In the genomic region with DNA sequence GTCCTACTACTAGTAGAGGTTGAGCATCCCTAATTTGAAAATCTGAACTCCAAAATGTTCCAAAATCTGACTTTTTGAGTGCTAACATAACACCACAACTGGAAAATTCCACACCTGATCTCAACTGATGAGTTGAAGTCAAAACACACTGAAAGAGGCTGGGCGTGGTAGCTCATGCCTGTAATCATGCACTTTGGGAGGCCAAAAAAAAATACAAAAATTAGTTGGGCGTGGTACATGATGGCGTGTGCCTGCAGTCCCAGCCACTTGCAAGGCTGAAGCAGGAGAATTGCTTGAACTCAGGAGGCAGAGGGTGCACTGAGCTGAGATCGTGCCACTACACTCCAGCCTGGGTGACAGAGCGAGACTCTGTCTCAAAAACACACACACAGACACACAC, we compare ENCODE assay signal across 13 cellular contexts. TPM values are rescaled to one million over a fixed set of nuclear protein-coding genes. Genes with fewer than 3 reads are reported as not detected.
DNase-seq lines count a peak whose midpoint lies in the region; ATAC-seq and TF ChIP-seq lines count a peak whose summit lies in the region.
"Had no signal": no experiment of that assay in that cellular context is flagged by ENCODE, and none has a peak within 500 bp of the region (broad histone marks: within the 10 kb centered on the region; RNA-seq: fewer than 3 reads in every experiment).

No MANE protein-coding gene starts in this region.

- no peak overlapping the region for H4K91ac ChIP-seq in trophoblast cell (ENCODE audit: low read depth, low read length)

- H3K27ac Mint-ChIP-seq in activated CD4-positive, alpha-beta memory T cell treated with anti-CD3 and anti-CD28 coated beads for 36 hours = peak overlapping the region; percentile 38
- no peak overlapping the region for H3K27ac Mint-ChIP-seq in activated CD4-positive, alpha-beta memory T cell treated with anti-CD3 and anti-CD28 coated beads, Interleukin-2, amount 10 ng/mL, durations not matched to agents 7 days and 5 days
- H3K27ac Mint-ChIP-seq in CD4-positive, CD25-positive, alpha-beta regulatory T cell = peak overlapping the region in 2 of 3 donors; percentile 14 to 55
- peak overlapping the region; percentile 51 for H3K27ac Mint-ChIP-seq in activated B cell treated with CpG ODN at 0.5 μM for 24 hours

- H3K36me3 ChIP-seq in CD4-positive, CD25-positive, alpha-beta regulatory T cell (ENCODE audit: control insufficient read depth, insufficient read depth, low read length) = peaks cover 5% of the 10 kb centered on the region
- peaks cover 2 to 3% of the 10 kb centered on the region in 2 experiments for H3K36me3 ChIP-seq in trophoblast cell (ENCODE audit: control insufficient read depth in 1 of 2, insufficient read depth in 2 of 2, low read length in 2 of 2)

- ATAC-seq in CD4-positive, CD25-positive, alpha-beta regulatory T cell (ENCODE audit: low read depth in 2 of 2) = no peak
- ATAC-seq in activated B cell treated with CpG ODN at 0.5 μM for 24 hours (ENCODE audit: low read depth) = no peak
- ATAC-seq: HCT116 had no signal

- no peak overlapping the region for H4K12ac ChIP-seq in trophoblast cell (ENCODE audit: low read depth, low read length)

- H4K8ac ChIP-seq in trophoblast cell (ENCODE audit: low read depth, low read length) = no peak overlapping the region

- WGBS in trophoblast cell (ENCODE audit: extremely low coverage, insufficient coverage, insufficient read length) = no CpG with 5 or more reads among the region's 5 CpGs

- H3K4ac ChIP-seq in trophoblast cell (ENCODE audit: low read depth, low read length) = peak overlapping the region; percentile 69

- intact Hi-C loops in activated CD4-positive, alpha-beta memory T cell treated with anti-CD3 and anti-CD28 coated beads for 36 hours (cut with micrococcal nuclease) = no loop called here
- intact Hi-C loops in activated B cell treated with CpG ODN at 0.5 μM for 24 hours (cut with micrococcal nuclease) = no loop called here

- no peak overlapping the region for H2BK5ac ChIP-seq in trophoblast cell (ENCODE audit: low read depth, low read length, poor library complexity)

- H3K79me1 ChIP-seq in trophoblast cell (ENCODE audit: low read length) = peaks cover 2% of the 10 kb centered on the region

- H2BK12ac ChIP-seq in trophoblast cell (ENCODE audit: low read length) = no peak overlapping the region

- H3K4me3 Mint-ChIP-seq in activated CD4-positive, alpha-beta memory T cell treated with anti-CD3 and anti-CD28 coated beads for 36 hours = no peak overlapping the region
- H3K4me3 Mint-ChIP-seq in activated CD4-positive, alpha-beta memory T cell treated with anti-CD3 and anti-CD28 coated beads, Interleukin-2, amount 10 ng/mL, durations not matched to agents 7 days and 5 days = no peak overlapping the region
- H3K4me3 Mint-ChIP-seq in CD4-positive, CD25-positive, alpha-beta regulatory T cell = peak overlapping the region in 2 of 4 donors; percentile 7 to 90
- no peak overlapping the region for H3K4me3 Mint-ChIP-seq in activated B cell treated with CpG ODN at 0.5 μM for 24 hours

- no peak for DNase-seq in activated CD4-positive, alpha-beta memory T cell treated with anti-CD3 and anti-CD28 coated beads for 36 hours
- no peak for DNase-seq in activated CD4-positive, alpha-beta memory T cell treated with anti-CD3 and anti-CD28 coated beads, Interleukin-2, amount 10 ng/mL, durations not matched to agents 7 days and 5 days
- peak in 1 of 3 donors; percentile 36 for DNase-seq in CD4-positive, CD25-positive, alpha-beta regulatory T cell
- DNase-seq in activated B cell treated with CpG ODN at 0.5 μM for 24 hours (no peak), trophoblast cell (no peak), DMS153 (lab: John Stamatoyannopoulos, UW) (no peak)
- DNase-seq in stimulated activated naive CD4-positive, alpha-beta T cell (lab: John Stamatoyannopoulos, UW) = no peak
- DNase-seq: 8988T, AML-193, GM23248 had no signal

- H3K23ac ChIP-seq in trophoblast cell (ENCODE audit: low read length) = no peak overlapping the region

- H3K4me2 ChIP-seq in trophoblast cell (ENCODE audit: low read length) = no peak overlapping the region
- H3K4me2 ChIP-seq: BLaER1 had no signal

- no peak overlapping the region for H2BK120ac ChIP-seq in trophoblast cell (ENCODE audit: insufficient read depth, low read length, poor library complexity)

- H3K27ac ChIP-seq in CD4-positive, CD25-positive, alpha-beta regulatory T cell (ENCODE audit: insufficient read depth, low read length, poor library complexity, severe bottlenecking) = no peak overlapping the region
- no peak overlapping the region for H3K27ac ChIP-seq in trophoblast cell (ENCODE audit: low read depth, low read length)
- H3K27ac ChIP-seq: BLaER1, GM23248, HL-60 had no signal

- CTCF ChIA-PET in activated CD4-positive, alpha-beta memory T cell treated with anti-CD3 and anti-CD28 coated beads for 36 hours (lab: Charles Lee) = no interaction called here
- CTCF ChIA-PET in activated CD4-positive, alpha-beta memory T cell treated with anti-CD3 and anti-CD28 coated beads, Interleukin-2, amount 10 ng/mL, durations not matched to agents 7 days and 5 days (lab: Charles Lee) = no interaction called here
- CTCF ChIA-PET in activated B cell treated with CpG ODN at 0.5 μM for 24 hours (lab: Charles Lee) = no interaction called here

- H3K4me1 ChIP-seq in CD4-positive, CD25-positive, alpha-beta regulatory T cell (ENCODE audit: control insufficient read depth, insufficient read depth, low read length, poor library complexity, severe bottlenecking) = peaks cover 16% of the 10 kb centered on the region
- peaks cover 0 to 2% of the 10 kb centered on the region in 2 experiments for H3K4me1 ChIP-seq in trophoblast cell (ENCODE audit: control insufficient read depth in 1 of 2, insufficient read depth in 2 of 2, low read length in 2 of 2)
- H3K4me1 ChIP-seq: BLaER1 had no signal

- H2AFZ ChIP-seq in trophoblast cell (ENCODE audit: insufficient read depth, low read length, poor library complexity) = no peak overlapping the region
- H2AFZ ChIP-seq: GM23248 had no signal

- H2AK5ac ChIP-seq in trophoblast cell (ENCODE audit: low read length) = no peak overlapping the region

- POLR2A ChIA-PET in activated CD4-positive, alpha-beta memory T cell treated with anti-CD3 and anti-CD28 coated beads for 36 hours (lab: Charles Lee) = no interaction called here
- POLR2A ChIA-PET in activated CD4-positive, alpha-beta memory T cell treated with anti-CD3 and anti-CD28 coated beads, Interleukin-2, amount 10 ng/mL, durations not matched to agents 7 days and 5 days (lab: Charles Lee) = no interaction called here
- POLR2A ChIA-PET in activated B cell treated with CpG ODN at 0.5 μM for 24 hours (lab: Charles Lee) = no interaction called here

- no peaks in the 10 kb centered on the region for H3K27me3 ChIP-seq in CD4-positive, CD25-positive, alpha-beta regulatory T cell (ENCODE audit: control insufficient read depth, insufficient read depth, low read length)
- H3K27me3 ChIP-seq in trophoblast cell (ENCODE audit: insufficient read depth, low read length) = no peaks in the 10 kb centered on the region
- H3K27me3 ChIP-seq: BLaER1 had no signal

- H3K9ac ChIP-seq in trophoblast cell (ENCODE audit: low read length) = no peak overlapping the region
- H3K9ac ChIP-seq: BLaER1, GM23248 had no signal

- H3K9me3 Mint-ChIP-seq in activated CD4-positive, alpha-beta memory T cell treated with anti-CD3 and anti-CD28 coated beads for 36 hours = peaks cover 14% of the 10 kb centered on the region
- peaks cover 7% of the 10 kb centered on the region for H3K9me3 Mint-ChIP-seq in activated CD4-positive, alpha-beta memory T cell treated with anti-CD3 and anti-CD28 coated beads, Interleukin-2, amount 10 ng/mL, durations not matched to agents 7 days and 5 days
- peaks cover 0 to 5% (median 0%) of the 10 kb centered on the region in 7 donors for H3K9me3 Mint-ChIP-seq in CD4-positive, CD25-positive, alpha-beta regulatory T cell
- peaks cover 4% of the 10 kb centered on the region for H3K9me3 Mint-ChIP-seq in activated B cell treated with CpG ODN at 0.5 μM for 24 hours

- TF ChIP-seq CTCF in activated B cell treated with CpG ODN at 0.5 μM for 24 hours (IDR thresholded peaks at IDR 0.05) = no peak

- no peak overlapping the region for H3K18ac ChIP-seq in trophoblast cell (ENCODE audit: low read length)

- peaks cover 65% of the 10 kb centered on the region for H3K4me1 Mint-ChIP-seq in activated CD4-positive, alpha-beta memory T cell treated with anti-CD3 and anti-CD28 coated beads for 36 hours (ENCODE audit: low read depth)
- peaks cover 34% of the 10 kb centered on the region for H3K4me1 Mint-ChIP-seq in activated CD4-positive, alpha-beta memory T cell treated with anti-CD3 and anti-CD28 coated beads, Interleukin-2, amount 10 ng/mL, durations not matched to agents 7 days and 5 days
- peaks cover 34 to 79% (median 62%) of the 10 kb centered on the region in 4 donors for H3K4me1 Mint-ChIP-seq in CD4-positive, CD25-positive, alpha-beta regulatory T cell
- H3K4me1 Mint-ChIP-seq in activated B cell treated with CpG ODN at 0.5 μM for 24 hours = peaks cover 70% of the 10 kb centered on the region

- H3K36me3 Mint-ChIP-seq in activated CD4-positive, alpha-beta memory T cell treated with anti-CD3 and anti-CD28 coated beads for 36 hours = peaks cover 22% of the 10 kb centered on the region
- peaks cover 29% of the 10 kb centered on the region for H3K36me3 Mint-ChIP-seq in activated CD4-positive, alpha-beta memory T cell treated with anti-CD3 and anti-CD28 coated beads, Interleukin-2, amount 10 ng/mL, durations not matched to agents 7 days and 5 days (ENCODE audit: low read depth)
- peaks cover 18% of the 10 kb centered on the region for H3K36me3 Mint-ChIP-seq in CD4-positive, CD25-positive, alpha-beta regulatory T cell
- peaks cover 27% of the 10 kb centered on the region for H3K36me3 Mint-ChIP-seq in activated B cell treated with CpG ODN at 0.5 μM for 24 hours (ENCODE audit: low read depth)

- H3K4me3 ChIP-seq in CD4-positive, CD25-positive, alpha-beta regulatory T cell (ENCODE audit: low read depth, low read length) = peak overlapping the region; percentile 7
- H3K4me3 ChIP-seq in trophoblast cell (ENCODE audit: low read depth, low read length) = no peak overlapping the region
- H3K4me3 ChIP-seq: BLaER1, GM23248 had no signal

- H3K14ac ChIP-seq in trophoblast cell (ENCODE audit: low read length) = no peak overlapping the region

- H3K79me2 ChIP-seq in trophoblast cell (ENCODE audit: control insufficient read depth, insufficient read depth, low read length, poor library complexity) = peaks cover 8% of the 10 kb centered on the region

- no peaks in the 10 kb centered on the region for H3K27me3 Mint-ChIP-seq in activated CD4-positive, alpha-beta memory T cell treated with anti-CD3 and anti-CD28 coated beads for 36 hours
- no peaks in the 10 kb centered on the region for H3K27me3 Mint-ChIP-seq in activated CD4-positive, alpha-beta memory T cell treated with anti-CD3 and anti-CD28 coated beads, Interleukin-2, amount 10 ng/mL, durations not matched to agents 7 days and 5 days
- no peaks in the 10 kb centered on the region for H3K27me3 Mint-ChIP-seq in CD4-positive, CD25-positive, alpha-beta regulatory T cell
- H3K27me3 Mint-ChIP-seq in activated B cell treated with CpG ODN at 0.5 μM for 24 hours = no peaks in the 10 kb centered on the region

- H3K9me3 ChIP-seq in CD4-positive, CD25-positive, alpha-beta regulatory T cell (ENCODE audit: control insufficient read depth in 2 of 2, low read length in 2 of 2) = no peaks in the 10 kb centered on the region
- peaks cover 2% of the 10 kb centered on the region for H3K9me3 ChIP-seq in trophoblast cell (ENCODE audit: insufficient read depth, low read depth, low read length)

RNA-seq across cellular contexts. Expression of a gene that starts 29.9 kb away (rescaled TPM):
- total RNA-seq in activated CD4-positive, alpha-beta memory T cell treated with anti-CD3 and anti-CD28 coated beads for 36 hours = 10 to 100 TPM; 39.4 to 40.6 TPM
- 10 to 100 TPM; 22.5 to 23.5 TPM for total RNA-seq in activated CD4-positive, alpha-beta memory T cell treated with anti-CD3 and anti-CD28 coated beads, Interleukin-2, amount 10 ng/mL, durations not matched to agents 7 days and 5 days
- total RNA-seq in CD4-positive, CD25-positive, alpha-beta regulatory T cell = 67.6 TPM
- 10 to 100 TPM; 13.5 to 20.7 (median 15.6) TPM for polyA plus RNA-seq in CD4-positive, CD25-positive, alpha-beta regulatory T cell
- 52.0 and 58.8 TPM in 2 replicates for total RNA-seq in activated B cell treated with CpG ODN at 0.5 μM for 24 hours
- polyA plus RNA-seq in trophoblast cell (2013) = 27.7 and 29.0 TPM in 2 replicates
